Comparison of ENCODE assay signal across 8 cellular contexts in the genomic region with DNA sequence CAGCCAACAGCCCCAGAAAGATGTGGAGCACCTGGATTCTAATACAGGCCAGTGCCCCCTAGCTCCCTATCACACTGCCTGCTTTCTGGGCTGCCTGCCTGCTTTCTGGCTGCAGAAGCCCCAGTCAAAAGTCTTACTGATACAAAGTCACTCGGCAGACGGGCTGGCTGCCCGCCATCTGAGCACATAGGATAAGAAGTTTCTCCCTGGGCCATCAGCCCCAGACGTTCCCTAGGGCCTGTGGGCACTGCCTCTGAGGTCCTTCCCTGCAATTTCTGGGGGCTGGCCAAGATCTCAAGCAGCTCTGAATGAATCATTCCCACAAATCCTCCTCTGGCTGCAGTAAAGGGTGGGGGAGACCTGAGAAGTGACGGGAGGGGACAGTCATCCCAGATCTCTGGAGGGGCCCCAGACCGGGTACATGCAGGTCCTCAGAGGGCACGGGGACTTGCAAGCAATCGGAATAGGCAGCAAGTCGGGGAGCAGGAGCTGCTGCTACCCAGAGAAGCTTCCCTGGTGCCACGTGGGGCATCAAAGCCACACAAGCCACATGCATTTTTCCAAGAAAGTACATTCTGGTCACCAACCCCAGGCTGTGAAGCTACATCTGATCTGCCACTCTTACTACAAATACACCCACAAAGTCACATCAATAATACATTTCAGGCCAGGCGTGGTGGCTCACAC. TPM values are rescaled to one million over a fixed set of nuclear protein-coding genes. Genes with fewer than 3 reads are reported as not detected.
DNase-seq lines count a peak whose midpoint lies in the region; ATAC-seq and TF ChIP-seq lines count a peak whose summit lies in the region.

No MANE protein-coding gene starts in this region.

- no peak overlapping the region for H3K18ac ChIP-seq in neuronal stem cell (ENCODE audit: low read length)

- peaks cover 0 to 50% (median 3%) of the 10 kb centered on the region in 3 donors for H3K36me3 Mint-ChIP-seq in CD8-positive, alpha-beta memory T cell

- H4K8ac ChIP-seq in neuronal stem cell (ENCODE audit: low read depth, low read length) = no peak overlapping the region

- no peak overlapping the region for H2BK120ac ChIP-seq in neuronal stem cell (ENCODE audit: low read depth, low read length)

- no peak overlapping the region for H3K4me2 ChIP-seq in neuronal stem cell (ENCODE audit: insufficient read depth, low read length, poor library complexity, severe bottlenecking)

- no peak for ATAC-seq in GM21367 (IDR thresholded peaks at IDR 0.05; ENCODE audit: unreplicated experiment)

- peaks cover 0 to 2% of the 10 kb centered on the region in 2 donors for H3K27me3 Mint-ChIP-seq in CD8-positive, alpha-beta memory T cell

- peaks cover 8% of the 10 kb centered on the region for H3K79me1 ChIP-seq in neuronal stem cell (ENCODE audit: low read depth, low read length)

- no peaks in the 10 kb centered on the region for H3K9me3 ChIP-seq in CD8-positive, alpha-beta memory T cell (ENCODE audit: low read length)
- H3K9me3 ChIP-seq in neuronal stem cell (replicated peaks in 1 of 2; ENCODE audit: control insufficient read depth in 2 of 2, insufficient read depth in 1 of 2, low read depth in 1 of 2, low read length in 2 of 2) (peaks cover 2 to 6% of the 10 kb centered on the region in 2 donors), colonic mucosa (no peaks in the 10 kb centered on the region)

- CTCF ChIA-PET in CD8-positive, alpha-beta memory T cell (lab: Charles Lee) = interaction anchor here (0.7 kb wide), 1 partner anchor 21 kb away, joined by 3 read pairs; no protein-coding TSS in a partner anchor

- no peaks in the 10 kb centered on the region for H3K9me3 Mint-ChIP-seq in CD8-positive, alpha-beta memory T cell

- H4K91ac ChIP-seq in neuronal stem cell (ENCODE audit: low read depth, low read length, poor library complexity) = no peak overlapping the region

- no peak overlapping the region for H2BK12ac ChIP-seq in neuronal stem cell (ENCODE audit: low read length)

- H2AK5ac ChIP-seq in neuronal stem cell (ENCODE audit: low read depth, low read length) = peak overlapping the region; percentile 63

- POLR2A ChIA-PET in CD8-positive, alpha-beta memory T cell (lab: Charles Lee) = interaction anchor here (0.6 to 1.5 kb wide), 2 partner anchors 70 to 102 kb away, joined by 3 to 4 read pairs; a partner anchor contains a TSS

- H2BK15ac ChIP-seq in neuronal stem cell (ENCODE audit: low read length) = no peak overlapping the region

- H3K9ac ChIP-seq in neuronal stem cell (ENCODE audit: low read depth, low read length, poor library complexity) (no peak overlapping the region), colonic mucosa (ENCODE audit: low read depth in 2 of 2, low read length in 2 of 2) (peak overlapping the region in 1 of 2 donors; percentile 31)

- no peaks in the 10 kb centered on the region for H3K27me3 ChIP-seq in CD8-positive, alpha-beta memory T cell (ENCODE audit: insufficient read depth, low read length, poor library complexity, severe bottlenecking)
- no peaks in the 10 kb centered on the region for H3K27me3 ChIP-seq in neuronal stem cell (ENCODE audit: control insufficient read depth in 3 of 3, insufficient read depth in 3 of 3, low read depth in 1 of 3, low read length in 3 of 3)
- H3K27me3 ChIP-seq in colonic mucosa = no peaks in the 10 kb centered on the region

- peak overlapping the region; percentile 41 to 94 (median 88) for H3K27ac Mint-ChIP-seq in CD8-positive, alpha-beta memory T cell

- H2AFZ ChIP-seq in neuronal stem cell (ENCODE audit: low read length) = no peak overlapping the region

- DNase-seq in CD8-positive, alpha-beta memory T cell = no peak
- DNase-seq in NCI-H226 = peak; percentile 58
- peak; percentile 60 for DNase-seq in dermis blood vessel endothelial cell
- no peak for DNase-seq in neuronal stem cell (ENCODE audit: low spot score)
- no peak for DNase-seq in stimulated activated CD4-positive, alpha-beta T cell treated with anti-CD3 and anti-CD28 coated beads, Interleukin-12 subunit alpha, Interleukin-12 subunit beta, amount 100 ng/mL, for 4 hours
- no peak for DNase-seq in colonic mucosa
- DNase-seq in inferior parietal cortex (ENCODE audit: extremely low spot score) = no peak

- H3K4me1 ChIP-seq in CD8-positive, alpha-beta memory T cell (ENCODE audit: insufficient read depth, low read length) = peaks cover 56% of the 10 kb centered on the region
- H3K4me1 ChIP-seq in neuronal stem cell (ENCODE audit: control insufficient read depth in 2 of 2, insufficient read depth in 1 of 2, low read depth in 1 of 2, low read length in 2 of 2) (peaks cover 3 to 8% of the 10 kb centered on the region in 2 donors), colonic mucosa (no peaks in the 10 kb centered on the region)

- no peak overlapping the region for H3K23ac ChIP-seq in neuronal stem cell (ENCODE audit: low read depth, low read length, poor library complexity)

- no peak for TF ChIP-seq CTCF in colonic mucosa (IDR thresholded peaks at IDR 0.05)

- H3K4me3 ChIP-seq in CD8-positive, alpha-beta memory T cell (ENCODE audit: low read length) = no peak overlapping the region
- H3K4me3 ChIP-seq in neuronal stem cell (ENCODE audit: low read length in 2 of 2) (no peak overlapping the region), colonic mucosa (no peak overlapping the region)

- no peak overlapping the region for H2BK5ac ChIP-seq in neuronal stem cell (ENCODE audit: low read length)

- peaks cover 75 to 86% (median 76%) of the 10 kb centered on the region in 3 donors for H3K4me1 Mint-ChIP-seq in CD8-positive, alpha-beta memory T cell

- no peak overlapping the region for H3K14ac ChIP-seq in neuronal stem cell (ENCODE audit: low read length)

- H3K4ac ChIP-seq in neuronal stem cell (ENCODE audit: low read length) = no peak overlapping the region

- H3K27ac ChIP-seq in CD8-positive, alpha-beta memory T cell (ENCODE audit: low read depth, low read length) = peak overlapping the region; percentile 21
- H3K27ac ChIP-seq in neuronal stem cell (replicated peaks; ENCODE audit: low read length) (no peak overlapping the region), colonic mucosa (no peak overlapping the region)

- intact Hi-C loops in colonic mucosa (cut with DNase I) = no loop called here

- WGBS in neuronal stem cell (ENCODE audit: extremely low coverage in 2 of 2, insufficient read length in 2 of 2, insufficient replicate concordance in 1 of 2), 2 donors = no CpG with 5 or more reads among the region's 11 CpGs

- H3K36me3 ChIP-seq in CD8-positive, alpha-beta memory T cell (ENCODE audit: insufficient read depth, low read length) = peaks cover 5% of the 10 kb centered on the region
- H3K36me3 ChIP-seq in neuronal stem cell (replicated peaks in 1 of 2; ENCODE audit: control insufficient read depth in 2 of 2, insufficient read depth in 2 of 2, low read length in 2 of 2) (peaks cover 0 to 48% of the 10 kb centered on the region in 2 donors), colonic mucosa (no peaks in the 10 kb centered on the region)

- peak overlapping the region; percentile 45 to 87 (median 63) for H3K4me3 Mint-ChIP-seq in CD8-positive, alpha-beta memory T cell

RNA-seq across cellular contexts. Expression of a gene that starts 4.7 kb away (rescaled TPM):
- 10 to 100 TPM; 36.7 to 37.3 TPM for total RNA-seq in CD8-positive, alpha-beta memory T cell
- polyA plus RNA-seq in CD8-positive, alpha-beta memory T cell = 201 TPM
- 131 and 208 TPM in 2 replicates for total RNA-seq in dermis blood vessel endothelial cell
- polyA plus RNA-seq in neuronal stem cell (2013, experiment 1 of 2) = 19.5 TPM
- polyA plus RNA-seq in neuronal stem cell (2013, experiment 2 of 2) = 18.8 TPM
- total RNA-seq in colonic mucosa = 10 to 100 TPM; 13.3 to 19.9 TPM

RNA-seq across cellular contexts. Expression of a gene that starts 32.6 kb away (rescaled TPM):
- total RNA-seq in CD8-positive, alpha-beta memory T cell = not detected
- polyA plus RNA-seq in CD8-positive, alpha-beta memory T cell = not detected
- total RNA-seq in dermis blood vessel endothelial cell = 0.09 TPM in 1 of 2 replicates, not detected in the other
- 0.14 TPM for polyA plus RNA-seq in neuronal stem cell (2013, experiment 1 of 2)
- 0.12 TPM for polyA plus RNA-seq in neuronal stem cell (2013, experiment 2 of 2)
- total RNA-seq in colonic mucosa = under 1 TPM in 1 of 2 donors, not detected in 1; 0.32 TPM

RNA-seq across cellular contexts. Expression of a gene that starts 36.5 kb away (rescaled TPM):
- not detected for total RNA-seq in CD8-positive, alpha-beta memory T cell
- polyA plus RNA-seq in CD8-positive, alpha-beta memory T cell = not detected
- not detected in 2 replicates for total RNA-seq in dermis blood vessel endothelial cell
- polyA plus RNA-seq in neuronal stem cell (2013, experiment 1 of 2) = 1.1 TPM
- polyA plus RNA-seq in neuronal stem cell (2013, experiment 2 of 2) = 1.2 TPM
- under 1 TPM in 1 of 2 donors, not detected in 1; 0.47 TPM for total RNA-seq in colonic mucosa

Comparison
In these comparisons a context has a peak if more than half of its experiments do, and no peak if none do; other contexts are left out.
1. DNase-seq: peak in NCI-H226 (single experiment) and dermis blood vessel endothelial cell (single experiment); none in CD8-positive, alpha-beta memory T cell (0 of 5), neuronal stem cell (single experiment), stimulated activated CD4-positive, alpha-beta T cell treated with anti-CD3 and anti-CD28 coated beads, Interleukin-12 subunit alpha, Interleukin-12 subunit beta, amount 100 ng/mL, for 4 hours (single experiment), colonic mucosa (single experiment) and inferior parietal cortex (single experiment).